ENCODE assay signal across 9 cellular contexts in the genomic region with DNA sequence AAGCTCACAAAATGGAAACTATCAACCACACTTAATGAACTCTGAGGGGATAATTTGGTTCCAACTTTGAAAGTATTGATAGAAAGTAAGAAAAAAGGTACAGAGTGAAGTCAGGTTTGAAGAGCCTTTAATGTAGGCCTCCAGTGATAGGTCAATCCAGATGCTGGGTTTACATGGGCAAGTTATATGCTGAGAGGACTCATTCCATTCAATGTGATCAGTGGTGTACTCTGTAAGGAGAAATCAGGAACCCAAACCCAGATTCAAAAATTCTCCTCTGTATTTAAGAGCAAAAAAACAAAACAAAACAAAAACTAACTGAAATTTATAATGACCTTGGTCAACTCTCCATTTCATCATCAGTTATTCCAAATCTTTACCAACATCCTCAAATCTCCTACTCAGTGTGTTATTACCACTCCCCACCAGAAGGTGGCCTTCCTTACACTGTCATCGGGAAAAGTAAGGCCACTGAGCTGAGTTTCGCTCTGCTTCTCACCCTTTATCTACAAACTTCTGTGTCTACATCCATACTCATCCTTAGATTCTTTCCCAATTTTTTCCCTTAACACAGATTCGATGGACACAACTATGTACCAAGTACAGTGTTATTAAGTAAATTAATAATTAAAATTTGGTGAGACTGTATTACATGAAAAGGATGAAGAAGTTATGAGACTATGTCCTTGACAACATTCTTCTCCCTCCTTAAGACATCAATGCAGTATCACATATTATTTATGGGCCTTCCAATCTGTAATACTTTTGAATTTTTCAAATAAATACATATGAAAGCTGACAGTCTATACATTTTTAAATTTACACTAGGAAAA.
A peak's percentile ranks its signal among the peaks of the same experiment; 100 is the strongest.
DNase-seq lines count a peak whose midpoint lies in the region; ATAC-seq lines count a peak whose summit lies in the region.
"Had no signal": no experiment of that assay in that cellular context is flagged by ENCODE, and none has a peak within 500 bp of the region (broad histone marks: within the 10 kb centered on the region; RNA-seq: fewer than 3 reads in every experiment).

No MANE protein-coding gene starts in this region.

- H2BK12ac ChIP-seq in mesenchymal stem cell (ENCODE audit: low read length in 2 of 2), result no peak overlapping the region

- H3K4me1 Mint-ChIP-seq in activated CD4-positive, alpha-beta T cell treated with anti-CD3 and anti-CD28 coated beads for 36 hours, result peaks cover 4% of the 10 kb centered on the region
- H3K4me1 Mint-ChIP-seq in effector memory CD8-positive, alpha-beta T cell (ENCODE audit: low read depth in 2 of 2), result no peaks in the 10 kb centered on the region

- no peaks in the 10 kb centered on the region for H3K4me1 ChIP-seq in mesenchymal stem cell (ENCODE audit: control insufficient read depth, insufficient read depth, low read depth, low read length)
- H3K4me1 ChIP-seq: SJSA1 had no signal

- no peaks in the 10 kb centered on the region for H3K27me3 Mint-ChIP-seq in activated CD4-positive, alpha-beta T cell treated with anti-CD3 and anti-CD28 coated beads for 36 hours
- no peaks in the 10 kb centered on the region for H3K27me3 Mint-ChIP-seq in effector memory CD8-positive, alpha-beta T cell

- no peak overlapping the region for H2BK5ac ChIP-seq in mesenchymal stem cell (ENCODE audit: low read depth, low read length, poor library complexity, severe bottlenecking)

- H2BK120ac ChIP-seq in mesenchymal stem cell (ENCODE audit: low read depth, low read length), result no peak overlapping the region

- H2BK15ac ChIP-seq in mesenchymal stem cell (ENCODE audit: low read depth, poor library complexity, severe bottlenecking), result no peak overlapping the region

- peak overlapping the region; percentile 8 for H3K9ac ChIP-seq in mesenchymal stem cell (ENCODE audit: low read length)

- H4K8ac ChIP-seq in mesenchymal stem cell (ENCODE audit: low read length), result no peak overlapping the region

- no peak overlapping the region for H3K23ac ChIP-seq in mesenchymal stem cell (ENCODE audit: low read length in 2 of 2)

- no peak overlapping the region for H3K27ac Mint-ChIP-seq in activated CD4-positive, alpha-beta T cell treated with anti-CD3 and anti-CD28 coated beads for 36 hours
- H3K27ac Mint-ChIP-seq in effector memory CD8-positive, alpha-beta T cell, result peak overlapping the region in 1 of 2 donors; percentile 32

- no peak overlapping the region for H3K4me3 Mint-ChIP-seq in activated CD4-positive, alpha-beta T cell treated with anti-CD3 and anti-CD28 coated beads for 36 hours
- H3K4me3 Mint-ChIP-seq in effector memory CD8-positive, alpha-beta T cell, result no peak overlapping the region

- H3K4me2 ChIP-seq in mesenchymal stem cell (ENCODE audit: low read length, poor library complexity, severe bottlenecking), result no peak overlapping the region

- CTCF ChIA-PET in activated CD4-positive, alpha-beta T cell treated with anti-CD3 and anti-CD28 coated beads for 36 hours (lab: Charles Lee), result interaction anchor here (0.6 to 3.1 kb wide), 39 partner anchors 10 to 528 kb away, joined by 3 to 19 read pairs (median 4); a partner anchor contains a TSS

- H3K36me3 Mint-ChIP-seq in activated CD4-positive, alpha-beta T cell treated with anti-CD3 and anti-CD28 coated beads for 36 hours (ENCODE audit: low read depth), result peaks cover 27% of the 10 kb centered on the region
- H3K36me3 Mint-ChIP-seq in effector memory CD8-positive, alpha-beta T cell (ENCODE audit: insufficient read depth), result peaks cover 50% of the 10 kb centered on the region

- peaks cover 5% of the 10 kb centered on the region for H3K79me1 ChIP-seq in mesenchymal stem cell (replicated peaks; ENCODE audit: low read length, poor library complexity, severe bottlenecking)

- no peak overlapping the region for H2AFZ ChIP-seq in mesenchymal stem cell (ENCODE audit: low read depth, low read length)

- H3K36me3 ChIP-seq in mesenchymal stem cell (ENCODE audit: control insufficient read depth in 1 of 2, insufficient read depth in 2 of 2, low read depth in 1 of 2, low read length in 2 of 2), result peaks cover 0 to 42% of the 10 kb centered on the region in 2 experiments

- peak; percentile 58 to 65 for DNase-seq in AML-193 (lab: John Stamatoyannopoulos, UW)
- DNase-seq in NCI-H2171 (lab: John Stamatoyannopoulos, UW), result peak; percentile 4
- DNase-seq in activated CD4-positive, alpha-beta T cell treated with anti-CD3 and anti-CD28 coated beads for 36 hours, result peak; percentile 63
- peak; percentile 39 to 55 (median 43) for DNase-seq in effector memory CD8-positive, alpha-beta T cell
- peak; percentile 77 for DNase-seq in mesenchymal stem cell
- peak; percentile 50 for DNase-seq in stimulated activated naive CD8-positive, alpha-beta T cell treated with anti-CD3 and anti-CD28 coated beads, Interleukin-15, Interleukin-2, amounts not matched to agents 100 U/mL and 50 U/mL, for 24 hours

- ATAC-seq in GM18517 (IDR thresholded peaks at IDR 0.05; ENCODE audit: unreplicated experiment) (peak; percentile 79), HG03108 (IDR thresholded peaks at IDR 0.05; ENCODE audit: unreplicated experiment) (peak; percentile 83)
- ATAC-seq in activated CD4-positive, alpha-beta T cell treated with anti-CD3 and anti-CD28 coated beads for 36 hours, result peak; percentile 78
- ATAC-seq in effector memory CD8-positive, alpha-beta T cell (replicated peaks), result peak; percentile 89
- no peak for ATAC-seq in stimulated activated naive CD8-positive, alpha-beta T cell treated with anti-CD3 and anti-CD28 coated beads, Interleukin-15, Interleukin-2, amounts not matched to agents 100 U/mL and 50 U/mL, for 24 hours

- H3K27ac ChIP-seq in mesenchymal stem cell (ENCODE audit: low read length, poor library complexity, severe bottlenecking), result no peak overlapping the region
- H3K27ac ChIP-seq: SJSA1 had no signal

- no peaks in the 10 kb centered on the region for H3K27me3 ChIP-seq in mesenchymal stem cell (ENCODE audit: control insufficient read depth in 1 of 2, insufficient read depth in 1 of 2, low read length in 2 of 2)
- H3K27me3 ChIP-seq: SJSA1 had no signal

- H2AK5ac ChIP-seq in mesenchymal stem cell (ENCODE audit: low read length, severe bottlenecking), result no peak overlapping the region

- POLR2A ChIA-PET in activated CD4-positive, alpha-beta T cell treated with anti-CD3 and anti-CD28 coated beads for 36 hours (lab: Charles Lee), result interaction anchor here (0.6 kb wide), 1 partner anchor 202 kb away, joined by 3 read pairs; no protein-coding TSS in a partner anchor

- no peak overlapping the region for H3K18ac ChIP-seq in mesenchymal stem cell (ENCODE audit: low read depth in 1 of 2, low read length in 2 of 2)

- H3K4ac ChIP-seq in mesenchymal stem cell (ENCODE audit: low read depth in 1 of 2, low read length in 2 of 2), result no peak overlapping the region

- no peak overlapping the region for H4K91ac ChIP-seq in mesenchymal stem cell (ENCODE audit: low read length)

- no peak overlapping the region for H3K14ac ChIP-seq in mesenchymal stem cell (ENCODE audit: low read length in 2 of 2)

- H3K9me3 ChIP-seq in mesenchymal stem cell (ENCODE audit: control insufficient read depth, low read length), result no peaks in the 10 kb centered on the region
- H3K9me3 ChIP-seq: SJSA1 had no signal

- intact Hi-C loops in activated CD4-positive, alpha-beta T cell treated with anti-CD3 and anti-CD28 coated beads for 36 hours (cut with DNase I, micrococcal nuclease), result loop anchor here (1.0 to 5.0 kb wide), 8 partner anchors 103 to 385 kb away; a partner anchor contains a TSS

- no peak overlapping the region for H3K4me3 ChIP-seq in mesenchymal stem cell (ENCODE audit: insufficient read depth in 1 of 2, low read depth in 1 of 2, low read length in 2 of 2)
- H3K4me3 ChIP-seq: SJSA1 had no signal

- WGBS in mesenchymal stem cell, result 41% methylated on average over 2 of the region's 3 CpGs

- no peaks in the 10 kb centered on the region for H3K9me3 Mint-ChIP-seq in activated CD4-positive, alpha-beta T cell treated with anti-CD3 and anti-CD28 coated beads for 36 hours (ENCODE audit: low read depth)
- H3K9me3 Mint-ChIP-seq in effector memory CD8-positive, alpha-beta T cell, result no peaks in the 10 kb centered on the region

Comparison
In these comparisons a context has a peak if more than half of its experiments do, and no peak if none do; other contexts are left out.
1. DNase-seq: peak in every context shown above with its lines; median percentile 77 in mesenchymal stem cell; 63 in activated CD4-positive, alpha-beta T cell treated with anti-CD3 and anti-CD28 coated beads for 36 hours; 62 in AML-193; 50 in stimulated activated naive CD8-positive, alpha-beta T cell treated with anti-CD3 and anti-CD28 coated beads, Interleukin-15, Interleukin-2, amounts not matched to agents 100 U/mL and 50 U/mL, for 24 hours; 43 in effector memory CD8-positive, alpha-beta T cell; 4 in NCI-H2171.